1 cellular context compared by ENCODE assay signal in genomic region chr12:49059385-49060232, GRCh38.
TF ChIP-seq lines count a peak whose summit lies in the region.

No MANE protein-coding gene starts in this region.

TF ChIP-seq in Ishikawa, 13 proteins besides CTCF, POLR2A, EP300 and RAD21 (continued from another document):
- no peak for TF ChIP-seq REST (IDR thresholded peaks at IDR 0.05; ENCODE audit: low read depth)
- no peak for TF ChIP-seq YY1 (IDR thresholded peaks at IDR 0.05; ENCODE audit: low read depth)
- TF ChIP-seq MAX (IDR thresholded peaks at IDR 0.05) = no peak; the same call in 1 of the 2 replicates
- TF ChIP-seq EGR1 (IDR thresholded peaks at IDR 0.05) = 0 out of 2 replicates have a peak, but pooled peaks have one; percentile 3
